22 cellular contexts compared by ENCODE assay signal in genomic region chr18:51617572-51618260, GRCh38.
"Had no signal": no experiment of that assay in that cellular context is flagged by ENCODE, and none has a peak within 500 bp of the region (broad histone marks: within the 10 kb centered on the region; RNA-seq: fewer than 3 reads in every experiment).

No MANE protein-coding gene starts in this region.

- H3K4me1 Mint-ChIP-seq: activated naive CD8-positive, alpha-beta T cell treated with anti-CD3 and anti-CD28 coated beads for 36 hours; naive thymus-derived CD4-positive, alpha-beta T cell had no signal

- H3K27me3 ChIP-seq: colonic mucosa, dorsolateral prefrontal cortex had no signal

- DNase-seq: activated CD4-positive, alpha-beta memory T cell treated with anti-CD3 and anti-CD28 coated beads for 36 hours; activated CD4-positive, alpha-beta T cell treated with anti-CD3 and anti-CD28 coated beads for 48 hours; activated naive CD4-positive, alpha-beta T cell treated with Interleukin-2 at 50 U/mL for 16 hours; activated naive CD8-positive, alpha-beta T cell treated with anti-CD3 and anti-CD28 coated beads for 36 hours; activated T-cell treated with anti-CD3 and anti-CD28 coated beads, Interleukin-2, amount 50 U/mL, for 48 hours; colonic mucosa; dorsolateral prefrontal cortex; effector memory CD8-positive, alpha-beta T cell; heart left ventricle; islet precursor cell; lower lobe of right lung; naive thymus-derived CD4-positive, alpha-beta T cell; occipital lobe; posterior cingulate gyrus; retina; sigmoid colon; stimulated activated CD4-positive, alpha-beta T cell treated with anti-CD3 and anti-CD28 coated beads, Interleukin-2, amount 100 ng/mL, for 48 hours; stimulated activated naive CD4-positive, alpha-beta T cell had no signal

- H3K4me3 Mint-ChIP-seq: activated CD4-positive, alpha-beta memory T cell treated with anti-CD3 and anti-CD28 coated beads for 36 hours; activated naive CD8-positive, alpha-beta T cell treated with anti-CD3 and anti-CD28 coated beads for 36 hours; effector memory CD8-positive, alpha-beta T cell; naive thymus-derived CD4-positive, alpha-beta T cell; neural crest cell; type B pancreatic cell had no signal

- H3K36me3 ChIP-seq: colonic mucosa, esophagus muscularis mucosa, heart left ventricle, lower lobe of right lung, sigmoid colon, thoracic aorta had no signal

- H3K27ac Mint-ChIP-seq: activated CD4-positive, alpha-beta memory T cell treated with anti-CD3 and anti-CD28 coated beads for 36 hours; activated naive CD8-positive, alpha-beta T cell treated with anti-CD3 and anti-CD28 coated beads for 36 hours; effector memory CD8-positive, alpha-beta T cell; naive thymus-derived CD4-positive, alpha-beta T cell; type B pancreatic cell had no signal

- H3K4me1 ChIP-seq: colonic mucosa, heart left ventricle, lower lobe of right lung had no signal

- H3K36me3 Mint-ChIP-seq: activated CD4-positive, alpha-beta memory T cell treated with anti-CD3 and anti-CD28 coated beads for 36 hours; activated naive CD8-positive, alpha-beta T cell treated with anti-CD3 and anti-CD28 coated beads for 36 hours; type B pancreatic cell had no signal

- H3K9me3 Mint-ChIP-seq: activated CD4-positive, alpha-beta memory T cell treated with anti-CD3 and anti-CD28 coated beads for 36 hours; activated naive CD8-positive, alpha-beta T cell treated with anti-CD3 and anti-CD28 coated beads for 36 hours; type B pancreatic cell had no signal

- ATAC-seq: effector memory CD8-positive, alpha-beta T cell; heart left ventricle; lower lobe of right lung; naive thymus-derived CD4-positive, alpha-beta T cell had no signal

- H3K9me3 ChIP-seq: colonic mucosa, esophagus muscularis mucosa, heart left ventricle, lower lobe of right lung, sigmoid colon, thoracic aorta had no signal

- H3K27ac ChIP-seq: colonic mucosa, dorsolateral prefrontal cortex, esophagus muscularis mucosa, heart left ventricle, lower lobe of right lung, sigmoid colon, thoracic aorta had no signal

- H3K4me3 ChIP-seq: colonic mucosa, dorsolateral prefrontal cortex, esophagus muscularis mucosa, heart left ventricle, lower lobe of right lung, sigmoid colon, thoracic aorta had no signal
